Comparison of ENCODE assay signal across 9 cellular contexts in genomic region chr4:68375667-68376559, GRCh38. TPM values are rescaled to one million over a fixed set of nuclear protein-coding genes. Genes with fewer than 3 reads are reported as not detected.
A peak's percentile ranks its signal among the peaks of the same experiment; 100 is the strongest.
DNase-seq lines count a peak whose midpoint lies in the region; ATAC-seq and TF ChIP-seq lines count a peak whose summit lies in the region.
"Had no signal": no experiment of that assay in that cellular context is flagged by ENCODE, and none has a peak within 500 bp of the region (broad histone marks: within the 10 kb centered on the region; RNA-seq: fewer than 3 reads in every experiment).

No MANE protein-coding gene starts in this region.

- no peak overlapping the region for H2AFZ ChIP-seq in DND-41 (ENCODE audit: low read depth, low read length)
- peak overlapping the region; percentile 52 for H2AFZ ChIP-seq in neuronal stem cell (ENCODE audit: low read length)

- no peak overlapping the region for H2BK15ac ChIP-seq in neuronal stem cell (ENCODE audit: low read length)

- H3K9me3 ChIP-seq in DND-41 (ENCODE audit: insufficient read depth, low read length, severe bottlenecking) (no peaks in the 10 kb centered on the region), Peyer's patch (no peaks in the 10 kb centered on the region), neuronal stem cell (replicated peaks in 1 of 2; ENCODE audit: control insufficient read depth in 2 of 2, insufficient read depth in 1 of 2, low read depth in 1 of 2, low read length in 2 of 2) (no peaks in the 10 kb centered on the region)
- H3K9me3 ChIP-seq: ovary had no signal

- no peak overlapping the region for H2BK120ac ChIP-seq in neuronal stem cell (ENCODE audit: low read depth, low read length)

- peak; percentile 83 for TF ChIP-seq CTCF in DND-41 (IDR thresholded peaks at IDR 0.05; ENCODE audit: borderline replicate concordance, extremely low read depth, low read length, poor library complexity, severe bottlenecking)
- TF ChIP-seq CTCF in HL-60 (IDR thresholded peaks at IDR 0.05; ENCODE audit: insufficient read depth, low read length): peak; percentile 81
- peak; percentile 45 to 90 (median 77) for TF ChIP-seq CTCF in Peyer's patch (IDR thresholded peaks at IDR 0.05)

- H3K4ac ChIP-seq in neuronal stem cell (ENCODE audit: low read length): no peak overlapping the region

- H3K27me3 ChIP-seq in DND-41 (ENCODE audit: insufficient read depth, low read length, poor library complexity) (peaks cover 11% of the 10 kb centered on the region), HL-60 (ENCODE audit: insufficient read depth, poor library complexity, severe bottlenecking) (no peaks in the 10 kb centered on the region), Peyer's patch (no peaks in the 10 kb centered on the region), neuronal stem cell (ENCODE audit: control insufficient read depth in 3 of 3, insufficient read depth in 3 of 3, low read depth in 1 of 3, low read length in 3 of 3) (peaks cover 0 to 6% (median 0%) of the 10 kb centered on the region in 3 experiments)
- H3K27me3 ChIP-seq: ovary had no signal

- DNase-seq in DND-41 (peak; percentile 32), HL-60 (ENCODE audit: low read depth in 1 of 2, low spot score in 1 of 2) (peak; percentile 13 to 55), Peyer's patch (peak in 2 of 3 donors; percentile 22 to 68), activated gamma-delta T cell (lab: John Stamatoyannopoulos, UW) (peak; percentile 1), fibroblast of the conjunctiva (ENCODE audit: low read depth) (peak; percentile 47), neuronal stem cell (ENCODE audit: low spot score) (peak; percentile 29), posterior vena cava (ENCODE audit: low spot score) (no peak)

- no peaks in the 10 kb centered on the region for H3K79me1 ChIP-seq in neuronal stem cell (ENCODE audit: low read depth, low read length)

- intact Hi-C loops in posterior vena cava (cut with DNase I): loop anchor here (5.0 kb wide), 1 partner anchor 104 kb away; no protein-coding TSS in a partner anchor

- no peak for TF ChIP-seq POLR2A in Peyer's patch (IDR thresholded peaks at IDR 0.05)

- H2BK12ac ChIP-seq in neuronal stem cell (ENCODE audit: low read length): no peak overlapping the region

- no peaks in the 10 kb centered on the region for H3K79me2 ChIP-seq in DND-41 (ENCODE audit: insufficient read depth, low read length)

- H3K18ac ChIP-seq in neuronal stem cell (ENCODE audit: low read length): no peak overlapping the region

- H3K4me1 ChIP-seq in DND-41 (ENCODE audit: insufficient read depth, low read length) (no peaks in the 10 kb centered on the region), Peyer's patch (peaks cover 0 to 5% (median 2%) of the 10 kb centered on the region in 4 donors), neuronal stem cell (ENCODE audit: control insufficient read depth in 2 of 2, insufficient read depth in 1 of 2, low read depth in 1 of 2, low read length in 2 of 2) (no peaks in the 10 kb centered on the region)

- no peak overlapping the region for H3K9ac ChIP-seq in DND-41 (ENCODE audit: low read depth, low read length)
- no peak overlapping the region for H3K9ac ChIP-seq in neuronal stem cell (ENCODE audit: low read depth, low read length, poor library complexity)

- H3K4me3 ChIP-seq in DND-41 (ENCODE audit: low read depth in 1 of 2, low read length in 2 of 2) (no peak overlapping the region), HL-60 (replicated peaks; ENCODE audit: insufficient read depth, low read length) (no peak overlapping the region; the same call in 1 of the 2 replicates), Peyer's patch (peak overlapping the region; percentile 23 to 33 (median 28)), neuronal stem cell (ENCODE audit: low read length in 2 of 2) (peak overlapping the region in 1 of 2 donors; percentile 70)
- H3K4me3 ChIP-seq: ovary had no signal

- H2AK5ac ChIP-seq in neuronal stem cell (ENCODE audit: low read depth, low read length): no peak overlapping the region

- H3K27ac ChIP-seq in DND-41 (ENCODE audit: low read length): no peak overlapping the region
- no peak overlapping the region for H3K27ac ChIP-seq in HL-60 (replicated peaks)
- no peak overlapping the region for H3K27ac ChIP-seq in Peyer's patch
- H3K27ac ChIP-seq in neuronal stem cell (replicated peaks; ENCODE audit: low read length): no peak overlapping the region
- H3K27ac ChIP-seq: ovary had no signal

- no peaks in the 10 kb centered on the region for H3K36me3 ChIP-seq in DND-41 (ENCODE audit: insufficient read depth, low read length)
- H3K36me3 ChIP-seq in Peyer's patch: no peaks in the 10 kb centered on the region
- H3K36me3 ChIP-seq in neuronal stem cell (replicated peaks in 1 of 2; ENCODE audit: control insufficient read depth in 2 of 2, insufficient read depth in 2 of 2, low read length in 2 of 2): no peaks in the 10 kb centered on the region
- H3K36me3 ChIP-seq: ovary had no signal

- no peaks in the 10 kb centered on the region for H4K20me1 ChIP-seq in DND-41 (ENCODE audit: insufficient read depth, low read length)

- H3K4me2 ChIP-seq in DND-41 (ENCODE audit: insufficient read depth, low read length): 0 out of 2 replicates have a peak overlapping the region, but pooled peaks have one; percentile 5
- peak overlapping the region; percentile 32 for H3K4me2 ChIP-seq in neuronal stem cell (ENCODE audit: insufficient read depth, low read length, poor library complexity, severe bottlenecking)

- H4K8ac ChIP-seq in neuronal stem cell (ENCODE audit: low read depth, low read length): no peak overlapping the region

- no peak overlapping the region for H3K14ac ChIP-seq in neuronal stem cell (ENCODE audit: low read length)

- H3K23ac ChIP-seq in neuronal stem cell (ENCODE audit: low read depth, low read length, poor library complexity): no peak overlapping the region

- H2BK5ac ChIP-seq in neuronal stem cell (ENCODE audit: low read length): no peak overlapping the region

- no CpG with 5 or more reads among the region's 19 CpGs for WGBS in neuronal stem cell (ENCODE audit: extremely low coverage in 2 of 2, insufficient read length in 2 of 2, insufficient replicate concordance in 1 of 2), 2 donors

- no peak overlapping the region for H4K91ac ChIP-seq in neuronal stem cell (ENCODE audit: low read depth, low read length, poor library complexity)

- peak; percentile 90 for ATAC-seq in DND-41 (ENCODE audit: insufficient read depth, low read depth)
- ATAC-seq in GM21381 (IDR thresholded peaks at IDR 0.05; ENCODE audit: unreplicated experiment): peak; percentile 71

RNA-seq across cellular contexts. Expression of gene YTHDC1, which starts 26.0 kb away (rescaled TPM):
- total RNA-seq in Peyer's patch (100 to 1,000 TPM in 1 of 4 donors, 10 to 100 TPM in 3; 65.0 to 137 (median 83.3) TPM), posterior vena cava (10 to 100 TPM; 57.4 to 57.8 TPM)
- 62.6 TPM for polyA plus RNA-seq in neuronal stem cell (2013, experiment 1 of 2)
- 64.3 TPM for polyA plus RNA-seq in neuronal stem cell (2013, experiment 2 of 2)

Comparison
In these comparisons a context has a peak if more than half of its experiments do, and no peak if none do; other contexts are left out.
1. H3K4me3 ChIP-seq: peak in Peyer's patch (4 of 4); none in DND-41 (0 of 2) and HL-60 (single experiment).
2. Peak in every context shown above with its lines, with median percentiles within 50 percentile points of each other: CTCF ChIP-seq.